In the genomic region with DNA sequence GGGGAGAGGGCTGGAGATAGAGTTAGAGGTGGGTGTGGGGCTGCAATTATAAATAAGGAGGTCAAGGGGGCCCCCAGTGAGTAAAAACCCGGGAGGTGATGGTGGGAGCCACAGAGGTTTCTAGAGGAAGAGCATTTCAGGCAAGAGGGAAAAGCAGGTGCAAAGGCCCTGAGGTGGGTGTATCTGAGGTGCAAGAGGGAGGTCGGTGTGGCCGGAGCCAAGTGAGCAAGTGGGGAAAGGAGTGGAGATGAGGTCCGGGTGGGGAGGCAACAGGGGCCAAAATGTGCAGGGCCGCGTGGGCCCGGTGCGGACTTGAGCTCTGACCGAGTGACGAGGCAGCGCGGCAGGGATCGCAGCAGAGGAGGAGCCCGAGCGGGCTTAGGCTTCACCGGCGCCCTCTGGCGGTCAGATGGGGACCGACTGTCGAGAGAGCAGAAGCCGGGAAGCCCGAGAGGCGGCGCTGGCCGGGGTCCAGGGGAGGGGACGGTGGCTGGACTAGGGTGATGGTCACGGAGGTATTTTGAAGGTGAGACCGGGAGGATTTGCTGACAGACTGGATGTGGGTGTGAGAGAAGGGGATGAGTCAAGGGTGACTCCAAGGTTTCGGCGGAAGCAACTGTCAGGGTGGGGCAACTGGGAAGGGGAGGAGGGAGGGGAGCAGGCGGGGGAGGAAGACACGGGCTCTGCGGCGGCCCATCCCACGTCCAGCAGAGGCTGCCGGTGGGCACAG, we compare ENCODE assay signal across 1 cellular context.
TF ChIP-seq lines count a peak whose summit lies in the region.

No MANE protein-coding gene starts in this region.

TF ChIP-seq in K562, 482 proteins besides CTCF, POLR2A, EP300 and RAD21 (continued from another document and continues in another):
- TF ChIP-seq ZBTB9 (CRISPR knock-in tag; IDR thresholded peaks at IDR 0.05) (0 out of 2 replicates have a peak, but pooled peaks have one; percentile 19), ZNF23 (CRISPR knock-in tag; IDR thresholded peaks at IDR 0.05) (no peak), ASH1L (IDR thresholded peaks at IDR 0.05; ENCODE audit: borderline replicate concordance, low read depth, partially characterized antibody) (peak; percentile 61), ZNF561 (CRISPR knock-in tag; conservative IDR thresholded peaks at IDR 0.05) (0 out of 2 replicates have a peak, but pooled peaks have one; percentile 23), ID3 (CRISPR knock-in tag; IDR thresholded peaks at IDR 0.05) (no peak), ID3 (tag; IDR thresholded peaks at IDR 0.05) (0 out of 2 replicates have a peak, but pooled peaks have one; percentile 63), YY1 (IDR thresholded peaks at IDR 0.05; ENCODE audit: borderline replicate concordance in 1 of 3, control insufficient read depth in 1 of 3, extremely low read depth in 1 of 3, insufficient read depth in 3 of 3, insufficient read length in 1 of 3, insufficient replicate concordance in 2 of 3, low read depth in 1 of 3, low read length in 2 of 3) (peak in 1 of 3 experiments; percentile 64), SMC3 (conservative IDR thresholded peaks at IDR 0.05; ENCODE audit: insufficient read depth, low read depth, low read length) (peak; percentile 89), PRDM10 (IDR thresholded peaks at IDR 0.05; ENCODE audit: partially characterized antibody) (no peak), GATAD2A (IDR thresholded peaks at IDR 0.05) (peak; percentile 41; the same call in 1 of the 2 replicates), THAP12 (CRISPR knock-in tag; IDR thresholded peaks at IDR 0.05) (no peak), POLR2B (IDR thresholded peaks at IDR 0.05; ENCODE audit: low read depth, partially characterized antibody) (peak; percentile 18)
- TF ChIP-seq, protein P1, sequence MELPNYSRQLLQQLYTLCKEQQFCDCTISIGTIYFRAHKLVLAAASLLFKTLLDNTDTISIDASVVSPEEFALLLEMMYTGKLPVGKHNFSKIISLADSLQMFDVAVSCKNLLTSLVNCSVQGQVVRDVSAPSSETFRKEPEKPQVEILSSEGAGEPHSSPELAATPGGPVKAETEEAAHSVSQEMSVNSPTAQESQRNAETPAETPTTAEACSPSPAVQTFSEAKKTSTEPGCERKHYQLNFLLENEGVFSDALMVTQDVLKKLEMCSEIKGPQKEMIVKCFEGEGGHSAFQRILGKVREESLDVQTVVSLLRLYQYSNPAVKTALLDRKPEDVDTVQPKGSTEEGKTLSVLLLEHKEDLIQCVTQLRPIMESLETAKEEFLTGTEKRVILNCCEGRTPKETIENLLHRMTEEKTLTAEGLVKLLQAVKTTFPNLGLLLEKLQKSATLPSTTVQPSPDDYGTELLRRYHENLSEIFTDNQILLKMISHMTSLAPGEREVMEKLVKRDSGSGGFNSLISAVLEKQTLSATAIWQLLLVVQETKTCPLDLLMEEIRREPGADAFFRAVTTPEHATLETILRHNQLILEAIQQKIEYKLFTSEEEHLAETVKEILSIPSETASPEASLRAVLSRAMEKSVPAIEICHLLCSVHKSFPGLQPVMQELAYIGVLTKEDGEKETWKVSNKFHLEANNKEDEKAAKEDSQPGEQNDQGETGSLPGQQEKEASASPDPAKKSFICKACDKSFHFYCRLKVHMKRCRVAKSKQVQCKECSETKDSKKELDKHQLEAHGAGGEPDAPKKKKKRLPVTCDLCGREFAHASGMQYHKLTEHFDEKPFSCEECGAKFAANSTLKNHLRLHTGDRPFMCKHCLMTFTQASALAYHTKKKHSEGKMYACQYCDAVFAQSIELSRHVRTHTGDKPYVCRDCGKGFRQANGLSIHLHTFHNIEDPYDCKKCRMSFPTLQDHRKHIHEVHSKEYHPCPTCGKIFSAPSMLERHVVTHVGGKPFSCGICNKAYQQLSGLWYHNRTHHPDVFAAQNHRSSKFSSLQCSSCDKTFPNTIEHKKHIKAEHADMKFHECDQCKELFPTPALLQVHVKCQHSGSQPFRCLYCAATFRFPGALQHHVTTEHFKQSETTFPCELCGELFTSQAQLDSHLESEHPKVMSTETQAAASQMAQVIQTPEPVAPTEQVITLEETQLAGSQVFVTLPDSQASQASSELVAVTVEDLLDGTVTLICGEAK (IDR thresholded peaks at IDR 0.05), result peak; percentile 64
- TF ChIP-seq, protein P1 (CRISPR knock-in tag; IDR thresholded peaks at IDR 0.05), result no peak
- TF ChIP-seq, protein P2, sequence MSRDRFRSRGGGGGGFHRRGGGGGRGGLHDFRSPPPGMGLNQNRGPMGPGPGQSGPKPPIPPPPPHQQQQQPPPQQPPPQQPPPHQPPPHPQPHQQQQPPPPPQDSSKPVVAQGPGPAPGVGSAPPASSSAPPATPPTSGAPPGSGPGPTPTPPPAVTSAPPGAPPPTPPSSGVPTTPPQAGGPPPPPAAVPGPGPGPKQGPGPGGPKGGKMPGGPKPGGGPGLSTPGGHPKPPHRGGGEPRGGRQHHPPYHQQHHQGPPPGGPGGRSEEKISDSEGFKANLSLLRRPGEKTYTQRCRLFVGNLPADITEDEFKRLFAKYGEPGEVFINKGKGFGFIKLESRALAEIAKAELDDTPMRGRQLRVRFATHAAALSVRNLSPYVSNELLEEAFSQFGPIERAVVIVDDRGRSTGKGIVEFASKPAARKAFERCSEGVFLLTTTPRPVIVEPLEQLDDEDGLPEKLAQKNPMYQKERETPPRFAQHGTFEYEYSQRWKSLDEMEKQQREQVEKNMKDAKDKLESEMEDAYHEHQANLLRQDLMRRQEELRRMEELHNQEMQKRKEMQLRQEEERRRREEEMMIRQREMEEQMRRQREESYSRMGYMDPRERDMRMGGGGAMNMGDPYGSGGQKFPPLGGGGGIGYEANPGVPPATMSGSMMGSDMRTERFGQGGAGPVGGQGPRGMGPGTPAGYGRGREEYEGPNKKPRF (IDR thresholded peaks at IDR 0.05; ENCODE audit: low read depth, low read length), result no peak
- TF ChIP-seq, protein P3, sequence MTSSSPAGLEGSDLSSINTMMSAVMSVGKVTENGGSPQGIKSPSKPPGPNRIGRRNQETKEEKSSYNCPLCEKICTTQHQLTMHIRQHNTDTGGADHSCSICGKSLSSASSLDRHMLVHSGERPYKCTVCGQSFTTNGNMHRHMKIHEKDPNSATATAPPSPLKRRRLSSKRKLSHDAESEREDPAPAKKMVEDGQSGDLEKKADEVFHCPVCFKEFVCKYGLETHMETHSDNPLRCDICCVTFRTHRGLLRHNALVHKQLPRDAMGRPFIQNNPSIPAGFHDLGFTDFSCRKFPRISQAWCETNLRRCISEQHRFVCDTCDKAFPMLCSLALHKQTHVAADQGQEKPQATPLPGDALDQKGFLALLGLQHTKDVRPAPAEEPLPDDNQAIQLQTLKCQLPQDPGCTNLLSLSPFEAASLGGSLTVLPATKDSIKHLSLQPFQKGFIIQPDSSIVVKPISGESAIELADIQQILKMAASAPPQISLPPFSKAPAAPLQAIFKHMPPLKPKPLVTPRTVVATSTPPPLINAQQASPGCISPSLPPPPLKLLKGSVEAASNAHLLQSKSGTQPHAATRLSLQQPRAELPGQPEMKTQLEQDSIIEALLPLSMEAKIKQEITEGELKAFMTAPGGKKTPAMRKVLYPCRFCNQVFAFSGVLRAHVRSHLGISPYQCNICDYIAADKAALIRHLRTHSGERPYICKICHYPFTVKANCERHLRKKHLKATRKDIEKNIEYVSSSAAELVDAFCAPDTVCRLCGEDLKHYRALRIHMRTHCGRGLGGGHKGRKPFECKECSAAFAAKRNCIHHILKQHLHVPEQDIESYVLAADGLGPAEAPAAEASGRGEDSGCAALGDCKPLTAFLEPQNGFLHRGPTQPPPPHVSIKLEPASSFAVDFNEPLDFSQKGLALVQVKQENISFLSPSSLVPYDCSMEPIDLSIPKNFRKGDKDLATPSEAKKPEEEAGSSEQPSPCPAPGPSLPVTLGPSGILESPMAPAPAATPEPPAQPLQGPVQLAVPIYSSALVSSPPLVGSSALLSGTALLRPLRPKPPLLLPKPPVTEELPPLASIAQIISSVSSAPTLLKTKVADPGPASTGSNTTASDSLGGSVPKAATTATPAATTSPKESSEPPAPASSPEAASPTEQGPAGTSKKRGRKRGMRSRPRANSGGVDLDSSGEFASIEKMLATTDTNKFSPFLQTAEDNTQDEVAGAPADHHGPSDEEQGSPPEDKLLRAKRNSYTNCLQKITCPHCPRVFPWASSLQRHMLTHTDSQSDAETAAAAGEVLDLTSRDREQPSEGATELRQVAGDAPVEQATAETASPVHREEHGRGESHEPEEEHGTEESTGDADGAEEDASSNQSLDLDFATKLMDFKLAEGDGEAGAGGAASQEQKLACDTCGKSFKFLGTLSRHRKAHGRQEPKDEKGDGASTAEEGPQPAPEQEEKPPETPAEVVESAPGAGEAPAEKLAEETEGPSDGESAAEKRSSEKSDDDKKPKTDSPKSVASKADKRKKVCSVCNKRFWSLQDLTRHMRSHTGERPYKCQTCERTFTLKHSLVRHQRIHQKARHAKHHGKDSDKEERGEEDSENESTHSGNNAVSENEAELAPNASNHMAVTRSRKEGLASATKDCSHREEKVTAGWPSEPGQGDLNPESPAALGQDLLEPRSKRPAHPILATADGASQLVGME (CRISPR knock-in tag; IDR thresholded peaks at IDR 0.05), result no peak
